ENCODE assay signal across 18 cellular contexts in genomic region chr1:221074325-221074724, GRCh38.
DNase-seq lines count a peak whose midpoint lies in the region; ATAC-seq, FAIRE-seq and TF ChIP-seq lines count a peak whose summit lies in the region.
"Had no signal": no experiment of that assay in that cellular context is flagged by ENCODE, and none has a peak within 500 bp of the region (broad histone marks: within the 10 kb centered on the region; RNA-seq: fewer than 3 reads in every experiment).

No MANE protein-coding gene starts in this region.

- H3K9me3 ChIP-seq in CD4-positive, alpha-beta memory T cell (ENCODE audit: control insufficient read depth in 1 of 2, low read length in 2 of 2), result no peaks in the 10 kb centered on the region
- H3K9me3 ChIP-seq: heart right ventricle, pancreas, stomach had no signal

- no peak overlapping the region for H3K27ac Mint-ChIP-seq in CD4-positive, alpha-beta memory T cell
- H3K27ac Mint-ChIP-seq: activated naive CD8-positive, alpha-beta T cell treated with anti-CD3 and anti-CD28 coated beads for 36 hours had no signal

- peak; percentile 44 for FAIRE-seq in D721Med (lab: Jason Lieb, UNC)
- FAIRE-seq: pancreas had no signal

- no peak overlapping the region for H3K4me3 Mint-ChIP-seq in CD4-positive, alpha-beta memory T cell
- H3K4me3 Mint-ChIP-seq: activated naive CD8-positive, alpha-beta T cell treated with anti-CD3 and anti-CD28 coated beads for 36 hours had no signal

- no peaks in the 10 kb centered on the region for H3K36me3 Mint-ChIP-seq in CD4-positive, alpha-beta memory T cell
- H3K36me3 Mint-ChIP-seq: activated naive CD8-positive, alpha-beta T cell treated with anti-CD3 and anti-CD28 coated beads for 36 hours had no signal

- H3K36me3 ChIP-seq in CD4-positive, alpha-beta memory T cell (ENCODE audit: insufficient read depth, low read length), result no peaks in the 10 kb centered on the region
- H3K36me3 ChIP-seq: heart right ventricle, pancreas, stomach had no signal

- CTCF ChIA-PET in CD4-positive, alpha-beta memory T cell (lab: Charles Lee; ENCODE audit: partially characterized antibody), result no interaction called here
- CTCF ChIA-PET in RWPE1 (lab: Yijun Ruan, JAX), result no interaction called here

- H3K4me1 ChIP-seq in CD4-positive, alpha-beta memory T cell (ENCODE audit: insufficient read depth, low read length), result no peaks in the 10 kb centered on the region
- H3K4me1 ChIP-seq: pancreas, stomach had no signal

- H3K27ac ChIP-seq in CD4-positive, alpha-beta memory T cell (ENCODE audit: low read depth, low read length), result no peak overlapping the region
- no peak overlapping the region for H3K27ac ChIP-seq in RWPE1
- H3K27ac ChIP-seq: pancreas, PC-9, stomach had no signal

- DNase-seq in D721Med (ENCODE audit: insufficient read length, low spot score) (no peak), HT1080 (ENCODE audit: low read depth) (peak; percentile 37), SKM-1 treated with dmso at 0.1 percent for 144 hours (lab: John Stamatoyannopoulos, UW; ENCODE audit: unreplicated experiment) (peak; percentile 71), iris pigment epithelial cell (ENCODE audit: low read depth) (peak; percentile 71), RWPE1 (ENCODE audit: low spot score) (no peak)
- no peak for DNase-seq in CD4-positive, alpha-beta memory T cell
- DNase-seq: activated CD8-positive, alpha-beta memory T cell treated with anti-CD3 and anti-CD28 coated beads, Interleukin-2, amount 50 U/mL, for 48 hours; activated naive CD8-positive, alpha-beta T cell treated with anti-CD3 and anti-CD28 coated beads for 36 hours; DMS53; heart right ventricle; left cardiac atrium; NCI-H1092; pancreas; PC-9; stomach had no signal

- H3K27me3 ChIP-seq in CD4-positive, alpha-beta memory T cell (ENCODE audit: insufficient read depth, low read length), result no peaks in the 10 kb centered on the region
- H3K27me3 ChIP-seq: heart right ventricle, pancreas, stomach had no signal

- intact Hi-C loops in CD4-positive, alpha-beta memory T cell (cut with micrococcal nuclease), result no loop called here

- no peak overlapping the region for H3K4me3 ChIP-seq in CD4-positive, alpha-beta memory T cell (ENCODE audit: low read length in 2 of 2)
- H3K4me3 ChIP-seq: heart right ventricle, pancreas, PC-9, stomach had no signal

- H3K4me1 Mint-ChIP-seq in CD4-positive, alpha-beta memory T cell, result no peaks in the 10 kb centered on the region

- POLR2A ChIA-PET in CD4-positive, alpha-beta memory T cell (lab: Charles Lee; ENCODE audit: partially characterized antibody), result no interaction called here
- POLR2A ChIA-PET in RWPE1 (lab: Yijun Ruan, JAX; ENCODE audit: low non-redundant PET), result no interaction called here

- peaks cover 0 to 2% (median 0%) of the 10 kb centered on the region in 8 donors for H3K9me3 Mint-ChIP-seq in CD4-positive, alpha-beta memory T cell
- H3K9me3 Mint-ChIP-seq: activated naive CD8-positive, alpha-beta T cell treated with anti-CD3 and anti-CD28 coated beads for 36 hours had no signal

- ATAC-seq in GM19463 (IDR thresholded peaks at IDR 0.05; ENCODE audit: unreplicated experiment) (no peak), HG03108 (IDR thresholded peaks at IDR 0.05; ENCODE audit: unreplicated experiment) (no peak)
- ATAC-seq: activated CD4-positive, CD25-positive, alpha-beta regulatory T cell treated with anti-CD3 and anti-CD28 coated beads, Interleukin-2, amount 50 U/mL, for 24 hours; heart right ventricle; left cardiac atrium; pancreas had no signal

- TF ChIP-seq CTCF in D721Med (IDR thresholded peaks at IDR 0.05; ENCODE audit: insufficient read depth, missing control alignments) (no peak), RWPE1 (conservative IDR thresholded peaks at IDR 0.05; ENCODE audit: low read depth) (no peak)

- no peaks in the 10 kb centered on the region for H3K27me3 Mint-ChIP-seq in CD4-positive, alpha-beta memory T cell

Comparison
In these comparisons a context has a peak if more than half of its experiments do, and no peak if none do; other contexts are left out.
1. DNase-seq: peak in HT1080 (single experiment), SKM-1 treated with dmso at 0.1 percent for 144 hours (single experiment) and iris pigment epithelial cell (single experiment); none in D721Med (single experiment), CD4-positive, alpha-beta memory T cell (0 of 5) and RWPE1 (single experiment).